In genomic region chr1:223702735-223703667, GRCh38 we compare ENCODE assay signal across 14 cellular contexts. TPM values are rescaled to one million over a fixed set of nuclear protein-coding genes. Genes with fewer than 3 reads are reported as not detected.
DNase-seq lines count a peak whose midpoint lies in the region; ATAC-seq and TF ChIP-seq lines count a peak whose summit lies in the region.
"Had no signal": no experiment of that assay in that cellular context is flagged by ENCODE, and none has a peak within 500 bp of the region (broad histone marks: within the 10 kb centered on the region; RNA-seq: fewer than 3 reads in every experiment).

No MANE protein-coding gene starts in this region.

- no peaks in the 10 kb centered on the region for H3K36me3 Mint-ChIP-seq in WTC11
- H3K36me3 Mint-ChIP-seq: CD4-positive, alpha-beta memory T cell had no signal

- no peaks in the 10 kb centered on the region for H3K9me3 Mint-ChIP-seq in WTC11
- H3K9me3 Mint-ChIP-seq: CD4-positive, alpha-beta memory T cell had no signal

- H3K27me3 Mint-ChIP-seq in WTC11 (ENCODE audit: low read depth), result peaks cover 6% of the 10 kb centered on the region; the same call in 1 of the 2 replicates

- no peak overlapping the region for H3K4me3 Mint-ChIP-seq in WTC11
- H3K4me3 Mint-ChIP-seq: CD4-positive, alpha-beta memory T cell had no signal

- ATAC-seq in WTC11, result peak; percentile 14; the same call in 1 of the 2 replicates
- no peak for ATAC-seq in HG02571 (IDR thresholded peaks at IDR 0.05; ENCODE audit: unreplicated experiment)

- H3K27ac Mint-ChIP-seq in WTC11, result no peak overlapping the region

- TF ChIP-seq CTCF in WTC11 (IDR thresholded peaks at IDR 0.05), result no peak
- TF ChIP-seq CTCF in foreskin fibroblast (IDR thresholded peaks at IDR 0.05; ENCODE audit: low read depth, low read length), result no peak

- POLR2A ChIA-PET in WTC11 (lab: Charles Lee), result no interaction called here

- H3K4me1 Mint-ChIP-seq in WTC11, result peaks cover 11% of the 10 kb centered on the region

- CTCF ChIA-PET in WTC11 (lab: Charles Lee), result interaction anchor here (1.1 kb wide), 1 partner anchor 146 kb away, joined by 3 read pairs; no protein-coding TSS in a partner anchor

- peak overlapping the region in 1 of 2 donors; percentile 16 for H3K4me3 ChIP-seq in foreskin fibroblast (ENCODE audit: low read depth in 1 of 2, low read length in 2 of 2)
- H3K4me3 ChIP-seq: skin epidermis had no signal

- DNase-seq in stimulated activated CD4-positive, alpha-beta T cell treated with anti-CD3 and anti-CD28 coated beads, Interleukin-1b, Interleukin-23, amount 100 ng/mL, for 48 hours, result peak; percentile 34
- DNase-seq in stimulated activated CD4-positive, alpha-beta T cell treated with anti-CD3 and anti-CD28 coated beads, Interleukin-2, amount 100 ng/mL, for 48 hours, result no peak
- no peak for DNase-seq in WTC11 (ENCODE audit: low spot score)
- DNase-seq in foreskin fibroblast, result peak; percentile 67 to 75
- no peak for DNase-seq in AG20443 (ENCODE audit: low spot score)
- DNase-seq in COLO829 (ENCODE audit: low spot score), result no peak
- DNase-seq in NCI-H446 (lab: John Stamatoyannopoulos, UW), result no peak
- DNase-seq: activated effector memory CD4-positive, alpha-beta T cell treated with Interleukin-2 at 50 U/mL for 16 hours; CD4-positive, alpha-beta memory T cell; midbrain had no signal

TF ChIP-seq in WTC11, 78 proteins besides CTCF, POLR2A, EP300 and RAD21:
- peak; percentile 67 for TF ChIP-seq PRDM15 (CRISPR knock-in tag; IDR thresholded peaks at IDR 0.05)
- TF ChIP-seq ARID4B (CRISPR knock-in tag; IDR thresholded peaks at IDR 0.05; ENCODE audit: borderline replicate concordance), result no peak

RNA-seq across cellular contexts. Expression of gene CAPN2, which starts 9.3 kb away (rescaled TPM):
- 21.3 to 24.6 TPM (median 24.2 TPM) in 3 replicates for total RNA-seq in WTC11 (2021)

RNA-seq across cellular contexts. Expression of gene CAPN8, which starts 37.5 kb away (rescaled TPM):
- total RNA-seq in WTC11 (2021), result 0.14 to 0.28 TPM in 2 of 3 replicates, not detected in the other
- total RNA-seq: epithelial cell of proximal tubule, subcutaneous adipose tissue had no signal

Comparison
In these comparisons a context has a peak if more than half of its experiments do, and no peak if none do; other contexts are left out.
1. DNase-seq: peak in stimulated activated CD4-positive, alpha-beta T cell treated with anti-CD3 and anti-CD28 coated beads, Interleukin-1b, Interleukin-23, amount 100 ng/mL, for 48 hours (single experiment) and foreskin fibroblast (2 of 2); none in stimulated activated CD4-positive, alpha-beta T cell treated with anti-CD3 and anti-CD28 coated beads, Interleukin-2, amount 100 ng/mL, for 48 hours (0 of 2), WTC11 (single experiment), AG20443 (single experiment), COLO829 (single experiment) and NCI-H446 (0 of 2).